In genomic region chr9:35689601-35690446, GRCh38 we compare ENCODE assay signal across 8 cellular contexts. TPM values are rescaled to one million over a fixed set of nuclear protein-coding genes. Genes with fewer than 3 reads are reported as not detected.
DNase-seq lines count a peak whose midpoint lies in the region; ATAC-seq and TF ChIP-seq lines count a peak whose summit lies in the region.

Gene TPM2 (minus strand): TSS chr9:35689925. CDS start chr9:35689817, 108 bp downstream.

- no peaks in the 10 kb centered on the region for H4K20me1 ChIP-seq in DND-41 (ENCODE audit: insufficient read depth, low read length)

- H3K9ac ChIP-seq in DND-41 (ENCODE audit: low read depth, low read length): peak within 1 kb of the TSS; percentile 87

- no peaks in the 10 kb centered on the region for H3K9me3 ChIP-seq in DND-41 (ENCODE audit: insufficient read depth, low read length, severe bottlenecking)
- no peaks in the 10 kb centered on the region for H3K9me3 ChIP-seq in thoracic aorta

- TF ChIP-seq POLR2A in lower leg skin (IDR thresholded peaks at IDR 0.05): no peak

- no peak for DNase-seq in DND-41
- DNase-seq in NAMALWA (ENCODE audit: low spot score): peak; percentile 38
- DNase-seq in dedifferentiated amniotic fluid mesenchymal stem cell (ENCODE audit: extremely low spot score): peak; percentile 61
- peak in 1 of 2 donors; percentile 88 for DNase-seq in lower leg skin (ENCODE audit: low spot score in 2 of 2)
- DNase-seq in thoracic aorta (ENCODE audit: low spot score): peak; percentile 62
- no peak for DNase-seq in CD1c-positive myeloid dendritic cell (ENCODE audit: extremely low spot score)
- DNase-seq in activated CD4-positive, CD25-positive, alpha-beta regulatory T cell (lab: John Stamatoyannopoulos, UW): no peak

- H3K4me3 ChIP-seq in DND-41 (ENCODE audit: low read depth in 1 of 2, low read length in 2 of 2) (peak within 1 kb of the TSS; percentile 65 to 68), lower leg skin (ENCODE audit: low read depth, poor library complexity, severe bottlenecking) (peak within 1 kb of the TSS; percentile 83), thoracic aorta (peak within 1 kb of the TSS; percentile 94)

- H3K27ac ChIP-seq in DND-41 (ENCODE audit: low read length): peak within 1 kb of the TSS; percentile 82
- peak within 1 kb of the TSS; percentile 99 to 100 for H3K27ac ChIP-seq in thoracic aorta

- intact Hi-C loops in lower leg skin (cut with DNase I; ENCODE audit: low total_unique reads): no loop called here

- H3K79me2 ChIP-seq in DND-41 (ENCODE audit: insufficient read depth, low read length): peaks cover 5% of the 10 kb centered on the region

- TF ChIP-seq CTCF in DND-41 (IDR thresholded peaks at IDR 0.05; ENCODE audit: borderline replicate concordance, extremely low read depth, low read length, poor library complexity, severe bottlenecking) (no peak), lower leg skin (IDR thresholded peaks at IDR 0.05) (no peak), thoracic aorta (IDR thresholded peaks at IDR 0.05) (no peak)

- ATAC-seq in DND-41 (ENCODE audit: insufficient read depth, low read depth): no peak
- ATAC-seq in thoracic aorta (ENCODE audit: insufficient number of reproducible peaks, low FRiP score, low read depth): peak; percentile 47
- no peak for ATAC-seq in HG03175 (IDR thresholded peaks at IDR 0.05; ENCODE audit: unreplicated experiment)

- H3K4me1 ChIP-seq in DND-41 (ENCODE audit: insufficient read depth, low read length) (peaks cover 30% of the 10 kb centered on the region), thoracic aorta (ENCODE audit: control insufficient read depth in 1 of 2, low read depth in 2 of 2) (peaks cover 19 to 43% of the 10 kb centered on the region in 2 donors)

- 19 to 32% methylated on average over 24 to 42 of the region's 67 CpGs for whole genome bisulfite sequencing in lower leg skin, 2 donors

- peak within 1 kb of the TSS; percentile 83 for H2AFZ ChIP-seq in DND-41 (ENCODE audit: low read depth, low read length)

- H3K27me3 ChIP-seq in DND-41 (ENCODE audit: insufficient read depth, low read length, poor library complexity) (no peaks in the 10 kb centered on the region), thoracic aorta (replicated peaks; ENCODE audit: insufficient read depth) (no peaks in the 10 kb centered on the region)

- H3K4me2 ChIP-seq in DND-41 (ENCODE audit: insufficient read depth, low read length): peak within 1 kb of the TSS; percentile 82

- H3K36me3 ChIP-seq in DND-41 (ENCODE audit: insufficient read depth, low read length) (peaks cover 26% of the 10 kb centered on the region), thoracic aorta (peaks cover 39% of the 10 kb centered on the region)

RNA-seq across cellular contexts. Expression of gene TPM2, which starts in this region (rescaled TPM):
- total RNA-seq in lower leg skin: 100 to 1,000 TPM in 1 of 4 donors, 10 to 100 TPM in 3; 36.3 to 190 (median 68.6) TPM
- 1,000 to 10,000 TPM; 4,158 to 5,700 TPM for total RNA-seq in thoracic aorta

Comparison
In these comparisons a context has a peak if more than half of its experiments do, and no peak if none do; other contexts are left out.
1. RNA of gene TPM2 (total RNA-seq): 4,158 to 5,700 TPM in thoracic aorta; 36.3 to 190 TPM in lower leg skin; every median in the first group is over 10 times any median in the second.
2. DNase-seq: peak in NAMALWA (single experiment), dedifferentiated amniotic fluid mesenchymal stem cell (single experiment) and thoracic aorta (single experiment); none in DND-41 (single experiment), CD1c-positive myeloid dendritic cell (single experiment) and activated CD4-positive, CD25-positive, alpha-beta regulatory T cell (0 of 4).
3. Peak in every context shown above with its lines, with median percentiles within 50 percentile points of each other: H3K4me3 ChIP-seq.